In genomic region chr4:144355809-144356757, GRCh38 we compare ENCODE assay signal across 8 cellular contexts.
A peak's percentile ranks its signal among the peaks of the same experiment; 100 is the strongest.
DNase-seq lines count a peak whose midpoint lies in the region; ATAC-seq, FAIRE-seq and TF ChIP-seq lines count a peak whose summit lies in the region.

No MANE protein-coding gene starts in this region.

- FAIRE-seq in H1 (lab: Jason Lieb, UNC) (peak; percentile 71), frontal cortex (lab: Jason Lieb, UNC) (no peak)

- 0 out of 2 replicates have a peak, but pooled peaks have one; percentile 20 for TF ChIP-seq CTCF in OCI-LY7 (conservative IDR thresholded peaks at IDR 0.05; ENCODE audit: low read length)
- peak in 1 of 3 experiments; percentile 39; a peak in 1 of 4 replicates for TF ChIP-seq CTCF in H1 (IDR thresholded peaks at IDR 0.05; ENCODE audit: control extremely low read depth in 1 of 3, insufficient read depth in 1 of 3, low read depth in 1 of 3, low read length in 3 of 3)

- no peak overlapping the region; a peak in 2 of 7 replicates for H3K9ac ChIP-seq in H1 (replicated peaks in 1 of 4; ENCODE audit: extremely low read depth in 1 of 4, low read depth in 3 of 4, low read length in 3 of 4)
- no peak overlapping the region for H3K9ac ChIP-seq in trophoblast cell (ENCODE audit: low read length)

- intact Hi-C loops in OCI-LY7 (cut with micrococcal nuclease; ENCODE audit: unreplicated experiment) = no loop called here

- CTCF ChIA-PET in OCI-LY7 (lab: Charles Lee; ENCODE audit: unreplicated experiment) (no interaction called here), H1 (lab: Charles Lee; ENCODE audit: partially characterized antibody) (interaction anchor here (0.7 to 2.8 kb wide), 9 partner anchors 10 to 705 kb away, joined by 3 to 10 read pairs (median 3); no protein-coding TSS in a partner anchor)

- H3K36me3 ChIP-seq in OCI-LY7 (ENCODE audit: insufficient read depth, low read length) (no peaks in the 10 kb centered on the region), H1 (ENCODE audit: control insufficient read depth in 2 of 4, insufficient read depth in 4 of 4, low read length in 3 of 4) (no peaks in the 10 kb centered on the region), trophoblast cell (ENCODE audit: control insufficient read depth in 1 of 2, insufficient read depth in 2 of 2, low read length in 2 of 2) (no peaks in the 10 kb centered on the region)

- H2BK12ac ChIP-seq in H1 (ENCODE audit: low read depth, low read length) (no peak overlapping the region), trophoblast cell (ENCODE audit: low read length) (no peak overlapping the region)

- no peaks in the 10 kb centered on the region for H3K9me3 ChIP-seq in OCI-LY7 (ENCODE audit: low read length)
- H3K9me3 ChIP-seq in H1 (ENCODE audit: insufficient read depth in 2 of 2, low read depth in 1 of 2, low read length in 1 of 2) = no peaks in the 10 kb centered on the region
- no peaks in the 10 kb centered on the region for H3K9me3 ChIP-seq in trophoblast cell (ENCODE audit: insufficient read depth, low read depth, low read length)

- no peak overlapping the region for H3K27ac ChIP-seq in OCI-LY7 (ENCODE audit: low read depth, low read length, poor library complexity, severe bottlenecking)
- H3K27ac ChIP-seq in H1 (ENCODE audit: low read depth, low read length) = no peak overlapping the region
- H3K27ac ChIP-seq in trophoblast cell (ENCODE audit: low read depth, low read length) = no peak overlapping the region

- no TSS peak for BruUV-seq in OCI-LY7 (replicated peaks; lab: Mats Ljungman, UMichigan)

- no peak overlapping the region for H4K5ac ChIP-seq in H1 (ENCODE audit: insufficient read length, low read depth, low read length)

- H4K8ac ChIP-seq in H1 (ENCODE audit: extremely low read depth, insufficient read depth, low read length) (no peak overlapping the region; the same call in 1 of the 2 replicates), trophoblast cell (ENCODE audit: low read depth, low read length) (no peak overlapping the region)

- peak overlapping the region; percentile 63; the same call in 1 of the 2 replicates for H2BK20ac ChIP-seq in H1 (ENCODE audit: low read length)

- ATAC-seq in GM19035 (IDR thresholded peaks at IDR 0.05; ENCODE audit: unreplicated experiment) (peak; percentile 91), HG03060 (IDR thresholded peaks at IDR 0.05; ENCODE audit: low read depth, unreplicated experiment) (peak; percentile 99)

- H3K14ac ChIP-seq in H1 (ENCODE audit: insufficient read length) (no peak overlapping the region), trophoblast cell (ENCODE audit: low read length) (no peak overlapping the region)

- H2BK15ac ChIP-seq in H1 (ENCODE audit: low read length) = no peak overlapping the region

- TF ChIP-seq POLR2A in H1 (IDR thresholded peaks at IDR 0.05; ENCODE audit: control extremely low read depth in 1 of 2, low read depth in 2 of 2, low read length in 2 of 2) = no peak

- peak overlapping the region; percentile 70 for H3K4ac ChIP-seq in H1 (replicated peaks; ENCODE audit: insufficient read length, low read depth, low read length)
- H3K4ac ChIP-seq in trophoblast cell (ENCODE audit: low read depth, low read length) = no peak overlapping the region

- DNase-seq in COLO829 (ENCODE audit: low spot score) (peak; percentile 63), OCI-LY7 (ENCODE audit: low spot score) (peak; percentile 7), H1 (ENCODE audit: low read depth in 1 of 2, low spot score in 2 of 2) (no peak), trophoblast cell (peak; percentile 6 to 55), activated gamma-delta T cell treated with Interleukin-2 at 50 U/mL for 16 hours (no peak), frontal cortex (ENCODE audit: low spot score in 2 of 2) (no peak)

- 0 out of 2 replicates have a peak overlapping the region, but pooled peaks have one; percentile 40 for H2BK5ac ChIP-seq in H1 (ENCODE audit: low read depth, low read length)
- no peak overlapping the region for H2BK5ac ChIP-seq in trophoblast cell (ENCODE audit: low read depth, low read length, poor library complexity)

- TF ChIP-seq RAD21 in H1 (IDR thresholded peaks at IDR 0.05 in 1 of 2, conservative IDR thresholded peaks at IDR 0.05 in 1 of 2; ENCODE audit: low read depth in 2 of 2, low read length in 2 of 2) = peak; percentile 24 to 43; a peak in 3 of 4 replicates

- H3K4me2 ChIP-seq in OCI-LY7 (ENCODE audit: low read length) = no peak overlapping the region
- peak overlapping the region; percentile 60 to 63; a peak in 3 of 4 replicates for H3K4me2 ChIP-seq in H1 (ENCODE audit: insufficient read depth in 1 of 2, low read depth in 2 of 2, low read length in 2 of 2)
- peak overlapping the region; percentile 0 for H3K4me2 ChIP-seq in trophoblast cell (ENCODE audit: low read length)

- peaks cover 8% of the 10 kb centered on the region for H3K4me1 ChIP-seq in OCI-LY7 (ENCODE audit: insufficient read depth, low read length, poor library complexity, severe bottlenecking)
- H3K4me1 ChIP-seq in H1 (replicated peaks in 1 of 4; ENCODE audit: control insufficient read depth in 3 of 4, insufficient read depth in 4 of 4, low read length in 3 of 4) = peaks cover 2 to 28% (median 18%) of the 10 kb centered on the region in 4 experiments; a peak in 6 of 7 replicates
- H3K4me1 ChIP-seq in trophoblast cell (ENCODE audit: control insufficient read depth in 1 of 2, insufficient read depth in 2 of 2, low read length in 2 of 2) = peaks cover 0 to 14% of the 10 kb centered on the region in 2 experiments

- H3K18ac ChIP-seq in H1 (ENCODE audit: extremely low read depth, low read length) (no peak overlapping the region; the same call in 1 of the 2 replicates), trophoblast cell (ENCODE audit: low read length) (no peak overlapping the region)

- H3K79me2 ChIP-seq in OCI-LY7 (ENCODE audit: insufficient read depth, low read depth, low read length) (no peaks in the 10 kb centered on the region), H1 (ENCODE audit: control insufficient read depth in 1 of 2, insufficient read depth in 2 of 2, low read length in 2 of 2) (no peaks in the 10 kb centered on the region), trophoblast cell (ENCODE audit: control insufficient read depth, insufficient read depth, low read length, poor library complexity) (no peaks in the 10 kb centered on the region)

- H4K12ac ChIP-seq in trophoblast cell (ENCODE audit: low read depth, low read length) = no peak overlapping the region

- H3K56ac ChIP-seq in H1 (replicated peaks; ENCODE audit: insufficient read length, low read depth, low read length) = no peak overlapping the region

- POLR2A ChIA-PET in OCI-LY7 (lab: Charles Lee) (interaction anchor here (0.5 to 3.3 kb wide), 7 partner anchors 10 to 1670 kb away, joined by 3 to 14 read pairs (median 4); no protein-coding TSS in a partner anchor), H1 (lab: Charles Lee; ENCODE audit: partially characterized antibody) (no interaction called here)

- H2AFZ ChIP-seq in OCI-LY7 (ENCODE audit: low read length) = no peak overlapping the region
- H2AFZ ChIP-seq in H1 (ENCODE audit: low read length) = peak overlapping the region; percentile 64
- no peak overlapping the region for H2AFZ ChIP-seq in trophoblast cell (ENCODE audit: insufficient read depth, low read length, poor library complexity)

- H3K23me2 ChIP-seq in H1 (ENCODE audit: low read depth, low read length) = no peaks in the 10 kb centered on the region

- H3K23ac ChIP-seq in H1 (ENCODE audit: insufficient read length) (no peak overlapping the region), trophoblast cell (ENCODE audit: low read length) (no peak overlapping the region)

- 31% methylated on average over 10 of the region's 10 CpGs; no CpG with 5 or more reads in 1 of the 2 experiments for WGBS in H1 (ENCODE audit: extremely low coverage in 1 of 2, insufficient coverage in 1 of 2, insufficient read length in 1 of 2, insufficient replicate concordance in 2 of 2, low coverage in 1 of 2, low lambda C conversion rate in 2 of 2, missing lambda C conversion rate in 1 of 2), 2 experiments
- WGBS in trophoblast cell (ENCODE audit: extremely low coverage, insufficient coverage, insufficient read length) = no CpG with 5 or more reads among the region's 10 CpGs

- H2BK120ac ChIP-seq in H1 (replicated peaks; ENCODE audit: low read depth, low read length) (peak overlapping the region; percentile 70), trophoblast cell (ENCODE audit: insufficient read depth, low read length, poor library complexity) (no peak overlapping the region)

- H4K20me1 ChIP-seq in OCI-LY7 (ENCODE audit: insufficient read depth, low read length) (no peaks in the 10 kb centered on the region), H1 (replicated peaks in 1 of 2; ENCODE audit: control insufficient read depth in 1 of 2, insufficient read depth in 2 of 2, low read length in 2 of 2) (no peaks in the 10 kb centered on the region)

- H3K79me1 ChIP-seq in H1 (ENCODE audit: low read depth, low read length) = no peaks in the 10 kb centered on the region
- H3K79me1 ChIP-seq in trophoblast cell (ENCODE audit: low read length) = peaks cover 2% of the 10 kb centered on the region

- no peaks in the 10 kb centered on the region for H3K27me3 ChIP-seq in H1 (replicated peaks in 1 of 4; ENCODE audit: control insufficient read depth in 3 of 4, extremely low read depth in 1 of 4, insufficient read depth in 3 of 4, low read length in 3 of 4)
- H3K27me3 ChIP-seq in trophoblast cell (ENCODE audit: insufficient read depth, low read length) = no peaks in the 10 kb centered on the region

- H2AK5ac ChIP-seq in H1 (ENCODE audit: low read depth, low read length) (no peak overlapping the region), trophoblast cell (ENCODE audit: low read length) (no peak overlapping the region)

- H4K91ac ChIP-seq in H1 (replicated peaks; ENCODE audit: insufficient read length, low read length) = peak overlapping the region; percentile 2
- no peak overlapping the region for H4K91ac ChIP-seq in trophoblast cell (ENCODE audit: low read depth, low read length)

- H3K9me2 ChIP-seq in OCI-LY7 (ENCODE audit: insufficient read depth, low read length) = no peaks in the 10 kb centered on the region

- TF ChIP-seq EP300 in H1 (IDR thresholded peaks at IDR 0.05; ENCODE audit: borderline replicate concordance in 1 of 2, low read depth in 2 of 2, low read length in 2 of 2) = no peak

- H3K4me3 ChIP-seq in OCI-LY7 (ENCODE audit: low read depth, low read length, poor library complexity, severe bottlenecking) = no peak overlapping the region
- H3K4me3 ChIP-seq in H1 (ENCODE audit: extremely low read depth in 1 of 4, insufficient read depth in 2 of 4, low read depth in 3 of 4, low read length in 4 of 4) = peak overlapping the region in 1 of 4 experiments; percentile 46; a peak in 2 of 8 replicates
- no peak overlapping the region for H3K4me3 ChIP-seq in trophoblast cell (ENCODE audit: low read depth, low read length)

TF ChIP-seq in H1, 55 proteins besides CTCF, POLR2A, EP300 and RAD21 (continues in another document):
- TF ChIP-seq SIRT6 (IDR thresholded peaks at IDR 0.05; ENCODE audit: low read length) (no peak), NRF1 (IDR thresholded peaks at IDR 0.05; ENCODE audit: low read depth, low read length) (no peak), POLR2AphosphoS5 (IDR thresholded peaks at IDR 0.05; ENCODE audit: low read depth, low read length) (no peak), RNF2 (IDR thresholded peaks at IDR 0.05; ENCODE audit: borderline replicate concordance, low read depth, low read length, missing control alignments, poor library complexity, severe bottlenecking) (no peak), RFX5 (IDR thresholded peaks at IDR 0.05; ENCODE audit: borderline replicate concordance, low read depth, low read length) (no peak)

Comparison
In these comparisons a context has a peak if more than half of its experiments do, and no peak if none do; other contexts are left out.
1. DNase-seq: peak in COLO829 (single experiment), OCI-LY7 (single experiment) and trophoblast cell (2 of 2); none in H1 (0 of 2), activated gamma-delta T cell treated with Interleukin-2 at 50 U/mL for 16 hours (single experiment) and frontal cortex (0 of 2).